Comparison of ENCODE assay signal across 17 cellular contexts in genomic region chr3:186983372-186984058, GRCh38. TPM values are rescaled to one million over a fixed set of nuclear protein-coding genes. Genes with fewer than 3 reads are reported as not detected.
DNase-seq lines count a peak whose midpoint lies in the region; ATAC-seq and TF ChIP-seq lines count a peak whose summit lies in the region.
"Had no signal": no experiment of that assay in that cellular context is flagged by ENCODE, and none has a peak within 500 bp of the region (broad histone marks: within the 10 kb centered on the region; RNA-seq: fewer than 3 reads in every experiment).

No MANE protein-coding gene starts in this region.

- H3K27ac Mint-ChIP-seq in activated CD8-positive, alpha-beta T cell treated with anti-CD3 and anti-CD28 coated beads for 36 hours = peak overlapping the region; percentile 11
- H3K27ac Mint-ChIP-seq in activated CD8-positive, alpha-beta T cell treated with anti-CD3 and anti-CD28 coated beads, Interleukin-2, amount 10 ng/mL, durations not matched to agents 7 days and 5 days = no peak overlapping the region
- H3K27ac Mint-ChIP-seq in activated B cell treated with CpG ODN at 0.5 μM for 24 hours = peak overlapping the region; percentile 80
- H3K27ac Mint-ChIP-seq in stimulated activated memory B cell treated with anti-CD40 and anti-IgM and Interleukin-4, amounts not matched to agents 10 μg/mL and 1 μg/mL and 100 μg/mL, for 72 hours = peak overlapping the region; percentile 96

- no peak for ATAC-seq in activated CD8-positive, alpha-beta T cell treated with anti-CD3 and anti-CD28 coated beads for 36 hours
- no peak for ATAC-seq in activated CD8-positive, alpha-beta T cell treated with anti-CD3 and anti-CD28 coated beads, Interleukin-2, amount 10 ng/mL, durations not matched to agents 7 days and 5 days
- ATAC-seq in activated B cell treated with CpG ODN at 0.5 μM for 24 hours (ENCODE audit: low read depth) (peak; percentile 26), GM21447 (IDR thresholded peaks at IDR 0.05; ENCODE audit: unreplicated experiment) (no peak)
- no peak for ATAC-seq in stimulated activated memory B cell treated with anti-CD40 and anti-IgM and Interleukin-4, amounts not matched to agents 10 μg/mL and 1 μg/mL and 100 μg/mL, for 72 hours
- ATAC-seq: Panc1, T-cell had no signal

- H3K36me3 ChIP-seq in hepatocyte (replicated peaks; ENCODE audit: insufficient read depth, low read depth) = no peaks in the 10 kb centered on the region

- no peak overlapping the region for H3K4me3 Mint-ChIP-seq in activated CD8-positive, alpha-beta T cell treated with anti-CD3 and anti-CD28 coated beads for 36 hours
- no peak overlapping the region for H3K4me3 Mint-ChIP-seq in activated CD8-positive, alpha-beta T cell treated with anti-CD3 and anti-CD28 coated beads, Interleukin-2, amount 10 ng/mL, durations not matched to agents 7 days and 5 days
- no peak overlapping the region for H3K4me3 Mint-ChIP-seq in activated B cell treated with CpG ODN at 0.5 μM for 24 hours
- H3K4me3 Mint-ChIP-seq in stimulated activated memory B cell treated with anti-CD40 and anti-IgM and Interleukin-4, amounts not matched to agents 10 μg/mL and 1 μg/mL and 100 μg/mL, for 72 hours = no peak overlapping the region
- H3K4me3 Mint-ChIP-seq: T-cell had no signal

- H3K79me2 ChIP-seq in hepatocyte = no peaks in the 10 kb centered on the region

- no peak overlapping the region for H2AFZ ChIP-seq in hepatocyte

- H3K4me2 ChIP-seq in hepatocyte = no peak overlapping the region

- no peak for DNase-seq in activated CD8-positive, alpha-beta T cell treated with anti-CD3 and anti-CD28 coated beads for 36 hours
- no peak for DNase-seq in activated CD8-positive, alpha-beta T cell treated with anti-CD3 and anti-CD28 coated beads, Interleukin-2, amount 10 ng/mL, durations not matched to agents 7 days and 5 days
- no peak for DNase-seq in activated B cell treated with CpG ODN at 0.5 μM for 24 hours
- peak; percentile 21 for DNase-seq in hepatocyte (ENCODE audit: low spot score)
- DNase-seq in SW480 (ENCODE audit: low spot score) = no peak
- DNase-seq in inferior parietal cortex (ENCODE audit: extremely low spot score) = no peak
- DNase-seq: activated naive CD4-positive, alpha-beta T cell; foreskin fibroblast; mammary epithelial cell; NCI-H1048; NCI-H2081 treated with DMSO at 0.1 percent for 48 hours; NCI-H69; stimulated activated CD4-positive, alpha-beta T cell treated with anti-CD3 and anti-CD28 coated beads, Interleukin-4, amount 100 ng/mL, for 4 hours; T-cell had no signal

- no peaks in the 10 kb centered on the region for H3K27me3 Mint-ChIP-seq in activated CD8-positive, alpha-beta T cell treated with anti-CD3 and anti-CD28 coated beads for 36 hours
- H3K27me3 Mint-ChIP-seq in activated CD8-positive, alpha-beta T cell treated with anti-CD3 and anti-CD28 coated beads, Interleukin-2, amount 10 ng/mL, durations not matched to agents 7 days and 5 days (ENCODE audit: low read depth) = no peaks in the 10 kb centered on the region
- H3K27me3 Mint-ChIP-seq in activated B cell treated with CpG ODN at 0.5 μM for 24 hours = no peaks in the 10 kb centered on the region
- H3K27me3 Mint-ChIP-seq in stimulated activated memory B cell treated with anti-CD40 and anti-IgM and Interleukin-4, amounts not matched to agents 10 μg/mL and 1 μg/mL and 100 μg/mL, for 72 hours = no peaks in the 10 kb centered on the region
- H3K27me3 Mint-ChIP-seq: T-cell had no signal

- POLR2A ChIA-PET in activated CD8-positive, alpha-beta T cell treated with anti-CD3 and anti-CD28 coated beads for 36 hours (lab: Charles Lee) = interaction anchor here (1.2 kb wide), 1 partner anchor 131 kb away, joined by 3 read pairs; no protein-coding TSS in a partner anchor
- POLR2A ChIA-PET in activated CD8-positive, alpha-beta T cell treated with anti-CD3 and anti-CD28 coated beads, Interleukin-2, amount 10 ng/mL, durations not matched to agents 7 days and 5 days (lab: Charles Lee) = no interaction called here
- POLR2A ChIA-PET in activated B cell treated with CpG ODN at 0.5 μM for 24 hours (lab: Charles Lee) = interaction anchor here (0.6 to 2.4 kb wide), 9 partner anchors 9 to 83 kb away, joined by 3 to 12 read pairs (median 4); partner anchors contain the start of gene ST6GAL1

- intact Hi-C loops in activated CD8-positive, alpha-beta T cell treated with anti-CD3 and anti-CD28 coated beads for 36 hours (cut with micrococcal nuclease) = no loop called here
- intact Hi-C loops in activated B cell treated with CpG ODN at 0.5 μM for 24 hours (cut with micrococcal nuclease) = loop anchor here (2.0 kb wide), 1 partner anchor 13 kb away; no protein-coding TSS in a partner anchor

- H3K27ac ChIP-seq in hepatocyte = peak overlapping the region; percentile 36

- no peak overlapping the region for H3K4me3 ChIP-seq in hepatocyte

- TF ChIP-seq CTCF in activated CD8-positive, alpha-beta T cell treated with anti-CD3 and anti-CD28 coated beads for 36 hours (IDR thresholded peaks at IDR 0.05) = no peak
- TF ChIP-seq CTCF in activated B cell treated with CpG ODN at 0.5 μM for 24 hours (IDR thresholded peaks at IDR 0.05) (no peak), hepatocyte (IDR thresholded peaks at IDR 0.05; ENCODE audit: poor library complexity) (no peak)

- WGBS in hepatocyte (ENCODE audit: low lambda C conversion rate, missing lambda C conversion rate) = 71% methylated on average over 6 of the region's 6 CpGs

- peaks cover 30% of the 10 kb centered on the region for H3K36me3 Mint-ChIP-seq in activated CD8-positive, alpha-beta T cell treated with anti-CD3 and anti-CD28 coated beads for 36 hours (ENCODE audit: low read depth)
- peaks cover 45% of the 10 kb centered on the region for H3K36me3 Mint-ChIP-seq in activated CD8-positive, alpha-beta T cell treated with anti-CD3 and anti-CD28 coated beads, Interleukin-2, amount 10 ng/mL, durations not matched to agents 7 days and 5 days (ENCODE audit: low read depth)
- H3K36me3 Mint-ChIP-seq in activated B cell treated with CpG ODN at 0.5 μM for 24 hours (ENCODE audit: low read depth) = peaks cover 47% of the 10 kb centered on the region
- peaks cover 43% of the 10 kb centered on the region for H3K36me3 Mint-ChIP-seq in stimulated activated memory B cell treated with anti-CD40 and anti-IgM and Interleukin-4, amounts not matched to agents 10 μg/mL and 1 μg/mL and 100 μg/mL, for 72 hours

- H4K20me1 ChIP-seq in hepatocyte (ENCODE audit: insufficient read depth, poor library complexity, severe bottlenecking) = no peaks in the 10 kb centered on the region

- no peaks in the 10 kb centered on the region for H3K9me2 ChIP-seq in hepatocyte (replicated peaks; ENCODE audit: insufficient read depth)

- H3K9me3 ChIP-seq in hepatocyte (ENCODE audit: low read depth) = no peaks in the 10 kb centered on the region

- peaks cover 15% of the 10 kb centered on the region for H3K4me1 Mint-ChIP-seq in activated CD8-positive, alpha-beta T cell treated with anti-CD3 and anti-CD28 coated beads for 36 hours (ENCODE audit: low read depth)
- H3K4me1 Mint-ChIP-seq in activated CD8-positive, alpha-beta T cell treated with anti-CD3 and anti-CD28 coated beads, Interleukin-2, amount 10 ng/mL, durations not matched to agents 7 days and 5 days (ENCODE audit: low read depth) = peaks cover 2% of the 10 kb centered on the region
- peaks cover 82% of the 10 kb centered on the region for H3K4me1 Mint-ChIP-seq in activated B cell treated with CpG ODN at 0.5 μM for 24 hours
- peaks cover 80% of the 10 kb centered on the region for H3K4me1 Mint-ChIP-seq in stimulated activated memory B cell treated with anti-CD40 and anti-IgM and Interleukin-4, amounts not matched to agents 10 μg/mL and 1 μg/mL and 100 μg/mL, for 72 hours

- CTCF ChIA-PET in activated CD8-positive, alpha-beta T cell treated with anti-CD3 and anti-CD28 coated beads for 36 hours (lab: Charles Lee) = interaction anchor here (1.1 kb wide), 1 partner anchor 34 kb away, joined by 3 read pairs; no protein-coding TSS in a partner anchor
- CTCF ChIA-PET in activated CD8-positive, alpha-beta T cell treated with anti-CD3 and anti-CD28 coated beads, Interleukin-2, amount 10 ng/mL, durations not matched to agents 7 days and 5 days (lab: Charles Lee) = interaction anchor here (1.4 kb wide), 1 partner anchor 134 kb away, joined by 3 read pairs; no protein-coding TSS in a partner anchor
- CTCF ChIA-PET in activated B cell treated with CpG ODN at 0.5 μM for 24 hours (lab: Charles Lee) = interaction anchor here (0.6 to 0.9 kb wide), 2 partner anchors 52 to 182 kb away, joined by 3 to 4 read pairs; no protein-coding TSS in a partner anchor

- H3K27me3 ChIP-seq in hepatocyte = no peaks in the 10 kb centered on the region

- H3K4me1 ChIP-seq in hepatocyte (ENCODE audit: insufficient read depth) = no peaks in the 10 kb centered on the region

- H3K9me3 Mint-ChIP-seq in activated CD8-positive, alpha-beta T cell treated with anti-CD3 and anti-CD28 coated beads for 36 hours = no peaks in the 10 kb centered on the region
- H3K9me3 Mint-ChIP-seq in activated CD8-positive, alpha-beta T cell treated with anti-CD3 and anti-CD28 coated beads, Interleukin-2, amount 10 ng/mL, durations not matched to agents 7 days and 5 days (ENCODE audit: insufficient read depth) = no peaks in the 10 kb centered on the region
- no peaks in the 10 kb centered on the region for H3K9me3 Mint-ChIP-seq in activated B cell treated with CpG ODN at 0.5 μM for 24 hours
- no peaks in the 10 kb centered on the region for H3K9me3 Mint-ChIP-seq in stimulated activated memory B cell treated with anti-CD40 and anti-IgM and Interleukin-4, amounts not matched to agents 10 μg/mL and 1 μg/mL and 100 μg/mL, for 72 hours
- H3K9me3 Mint-ChIP-seq: T-cell had no signal

RNA-seq across cellular contexts. Expression of gene ST6GAL1, which starts 53.2 kb away (rescaled TPM):
- total RNA-seq in activated CD8-positive, alpha-beta T cell treated with anti-CD3 and anti-CD28 coated beads for 36 hours = 10 to 100 TPM; 84.6 to 99.2 TPM
- total RNA-seq in activated CD8-positive, alpha-beta T cell treated with anti-CD3 and anti-CD28 coated beads, Interleukin-2, amount 10 ng/mL, durations not matched to agents 7 days and 5 days = 100 to 1,000 TPM in 1 of 2 experiments, 10 to 100 TPM in 1; 99.1 to 109 TPM
- total RNA-seq in activated B cell treated with CpG ODN at 0.5 μM for 24 hours (294 and 328 TPM in 2 replicates), hepatocyte (109 and 136 TPM in 2 replicates)
- polyA plus RNA-seq in hepatocyte = 36.6 and 57.5 TPM in 2 replicates
